In genomic region chrY:21559316-21559984, GRCh38 we compare ENCODE assay signal across 5 cellular contexts. TPM values are rescaled to one million over a fixed set of nuclear protein-coding genes. Genes with fewer than 3 reads are reported as not detected.
"Had no signal": no experiment of that assay in that cellular context is flagged by ENCODE, and none has a peak within 500 bp of the region (broad histone marks: within the 10 kb centered on the region; RNA-seq: fewer than 3 reads in every experiment).

No MANE protein-coding gene starts in this region.

RNA-seq across cellular contexts. Expression of gene RBMY1A1, which starts 24.8 kb away (rescaled TPM):
- polyA plus RNA-seq: adipose tissue, liver, neural cell, sigmoid colon, spleen had no signal

RNA-seq across cellular contexts. Expression of gene RBMY1B, which starts 48.3 kb away (rescaled TPM):
- polyA plus RNA-seq: adipose tissue, liver, neural cell, sigmoid colon, spleen had no signal
